In genomic region chr5:34611829-34612415, GRCh38 we compare ENCODE assay signal across 14 cellular contexts. TPM values are rescaled to one million over a fixed set of nuclear protein-coding genes. Genes with fewer than 3 reads are reported as not detected.
DNase-seq lines count a peak whose midpoint lies in the region; ATAC-seq, FAIRE-seq and TF ChIP-seq lines count a peak whose summit lies in the region.
"Had no signal": no experiment of that assay in that cellular context is flagged by ENCODE, and none has a peak within 500 bp of the region (broad histone marks: within the 10 kb centered on the region; RNA-seq: fewer than 3 reads in every experiment).

No MANE protein-coding gene starts in this region.

- H3K9me3 Mint-ChIP-seq in WTC11, result peaks cover 3% of the 10 kb centered on the region
- H3K9me3 Mint-ChIP-seq: CD4-positive, CD25-positive, alpha-beta regulatory T cell had no signal

- H2AK5ac ChIP-seq in H1 (ENCODE audit: low read depth, low read length), result no peak overlapping the region

- H2BK5ac ChIP-seq in H1 (ENCODE audit: low read depth, low read length), result no peak overlapping the region

- WGBS in H1 (ENCODE audit: extremely low coverage in 1 of 2, insufficient coverage in 1 of 2, insufficient read length in 1 of 2, insufficient replicate concordance in 2 of 2, low coverage in 1 of 2, low lambda C conversion rate in 2 of 2, missing lambda C conversion rate in 1 of 2), 2 experiments, result 88% methylated on average over 7 of the region's 7 CpGs; no CpG with 5 or more reads in 1 of the 2 experiments

- DNase-seq in HCT116 (ENCODE audit: low read depth, low spot score) (no peak), WTC11 (ENCODE audit: low spot score) (no peak), H1 (ENCODE audit: low read depth in 1 of 2, low spot score in 2 of 2) (no peak)
- no peak for DNase-seq in activated CD4-positive, CD25-positive, alpha-beta regulatory T cell treated with anti-CD3 and anti-CD28 coated beads, Interleukin-2, amount 50 U/mL, for 72 hours
- DNase-seq: ACHN; Calu3; CD4-positive, CD25-positive, alpha-beta regulatory T cell; DMS 273 treated with DMSO at 0.1 percent for 48 hours had no signal

- no peak overlapping the region for H3K9ac ChIP-seq in HCT116 (ENCODE audit: low read length)
- no peak overlapping the region for H3K9ac ChIP-seq in H1 (replicated peaks in 1 of 4; ENCODE audit: extremely low read depth in 1 of 4, low read depth in 3 of 4, low read length in 3 of 4)
- H3K9ac ChIP-seq in neural cell (ENCODE audit: low read length), result no peak overlapping the region
- H3K9ac ChIP-seq: BLaER1 treated with 17β-estradiol and CSF1 and Interleukin-3, amounts not matched to agents 10 nM and 100 nM had no signal

- peak overlapping the region; percentile 32 for H3K56ac ChIP-seq in H1 (replicated peaks; ENCODE audit: insufficient read length, low read depth, low read length)

- no peaks in the 10 kb centered on the region for H3K79me1 ChIP-seq in H1 (ENCODE audit: low read depth, low read length)

- H3K4ac ChIP-seq in H1 (replicated peaks; ENCODE audit: insufficient read length, low read depth, low read length), result no peak overlapping the region

- CTCF ChIA-PET in HCT116 (lab: Charles Lee) (no interaction called here), WTC11 (lab: Charles Lee) (no interaction called here), H1 (lab: Charles Lee; ENCODE audit: partially characterized antibody) (interaction anchor here (0.6 to 1.2 kb wide), 4 partner anchors 14 to 230 kb away, joined by 3 read pairs; no protein-coding TSS in a partner anchor)

- H3K36me3 Mint-ChIP-seq in WTC11, result no peaks in the 10 kb centered on the region
- H3K36me3 Mint-ChIP-seq: CD4-positive, CD25-positive, alpha-beta regulatory T cell had no signal

- H3K27ac Mint-ChIP-seq in WTC11, result 0 out of 2 replicates have a peak overlapping the region, but pooled peaks have one; percentile 41
- H3K27ac Mint-ChIP-seq: CD4-positive, CD25-positive, alpha-beta regulatory T cell had no signal

- no peak overlapping the region for H3K18ac ChIP-seq in H1 (ENCODE audit: extremely low read depth, low read length)

- POLR2A ChIA-PET in HCT116 (lab: Charles Lee), result interaction anchor here (0.6 to 1.2 kb wide), 2 partner anchors 13 to 56 kb away, joined by 3 read pairs; no protein-coding TSS in a partner anchor
- POLR2A ChIA-PET in WTC11 (lab: Charles Lee), result no interaction called here
- POLR2A ChIA-PET in H1 (lab: Charles Lee; ENCODE audit: partially characterized antibody), result interaction anchor here (0.8 kb wide), 1 partner anchor 27 kb away, joined by 3 read pairs; no protein-coding TSS in a partner anchor

- no peak for FAIRE-seq in H1 (lab: Jason Lieb, UNC)
- FAIRE-seq: H54, HTR-8/SVneo had no signal

- no TSS peak for BruUV-seq in HCT116 (replicated peaks; lab: Mats Ljungman, UMichigan)

- no peak overlapping the region for H3K14ac ChIP-seq in H1 (ENCODE audit: insufficient read length)

- no peak overlapping the region for H3K4me3 Mint-ChIP-seq in WTC11
- H3K4me3 Mint-ChIP-seq: CD4-positive, CD25-positive, alpha-beta regulatory T cell had no signal

- H3K27me3 Mint-ChIP-seq in WTC11 (ENCODE audit: low read depth), result no peaks in the 10 kb centered on the region; the same call in 1 of the 2 replicates
- H3K27me3 Mint-ChIP-seq: CD4-positive, CD25-positive, alpha-beta regulatory T cell had no signal

- peaks cover 34% of the 10 kb centered on the region for H3K4me1 Mint-ChIP-seq in WTC11

- H3K27me3 ChIP-seq in HCT116 (ENCODE audit: insufficient read depth, low read length), result no peaks in the 10 kb centered on the region
- H3K27me3 ChIP-seq in H1 (replicated peaks in 1 of 4; ENCODE audit: control insufficient read depth in 3 of 4, extremely low read depth in 1 of 4, insufficient read depth in 3 of 4, low read length in 3 of 4), result no peaks in the 10 kb centered on the region
- H3K27me3 ChIP-seq in neural cell (ENCODE audit: insufficient read depth, low read depth, low read length), result no peaks in the 10 kb centered on the region
- H3K27me3 ChIP-seq: BLaER1 treated with 17β-estradiol and CSF1 and Interleukin-3, amounts not matched to agents 10 nM and 100 nM had no signal

- H3K27ac ChIP-seq in HCT116 (ENCODE audit: low read depth, low read length), result no peak overlapping the region
- H3K27ac ChIP-seq in H1 (ENCODE audit: low read depth, low read length), result no peak overlapping the region
- H3K27ac ChIP-seq in neural cell (ENCODE audit: low read length), result peak overlapping the region; percentile 13
- H3K27ac ChIP-seq: BLaER1 treated with 17β-estradiol and CSF1 and Interleukin-3, amounts not matched to agents 10 nM and 100 nM had no signal

- no peaks in the 10 kb centered on the region for H3K36me3 ChIP-seq in HCT116 (ENCODE audit: control insufficient read depth in 1 of 2, insufficient read depth in 2 of 2, low read length in 2 of 2)
- no peaks in the 10 kb centered on the region for H3K36me3 ChIP-seq in H1 (ENCODE audit: control insufficient read depth in 2 of 4, insufficient read depth in 4 of 4, low read length in 3 of 4)
- no peaks in the 10 kb centered on the region for H3K36me3 ChIP-seq in neural cell (ENCODE audit: insufficient read depth, low read length)
- H3K36me3 ChIP-seq: BLaER1 treated with 17β-estradiol and CSF1 and Interleukin-3, amounts not matched to agents 10 nM and 100 nM had no signal

- intact Hi-C loops in HCT116 (cut with micrococcal nuclease), result no loop called here

- no peak overlapping the region for H4K5ac ChIP-seq in H1 (ENCODE audit: insufficient read length, low read depth, low read length)

- 0 out of 2 replicates have a peak, but pooled peaks cover 4% of the 10 kb centered on the region for H3K23me2 ChIP-seq in H1 (ENCODE audit: low read depth, low read length)

- H3K9me3 ChIP-seq in HCT116 (ENCODE audit: control insufficient read depth in 1 of 2, insufficient read depth in 1 of 2, low read depth in 1 of 2, low read length in 2 of 2), result no peaks in the 10 kb centered on the region
- H3K9me3 ChIP-seq in H1 (ENCODE audit: insufficient read depth in 2 of 2, low read depth in 1 of 2, low read length in 1 of 2), result no peaks in the 10 kb centered on the region
- no peaks in the 10 kb centered on the region for H3K9me3 ChIP-seq in neural cell (ENCODE audit: low read length)
- H3K9me3 ChIP-seq: BLaER1 treated with 17β-estradiol and CSF1 and Interleukin-3, amounts not matched to agents 10 nM and 100 nM had no signal

- TF ChIP-seq RAD21 in HCT116 (IDR thresholded peaks at IDR 0.05; ENCODE audit: low read depth), result no peak
- TF ChIP-seq RAD21 in H1 (IDR thresholded peaks at IDR 0.05 in 1 of 2, conservative IDR thresholded peaks at IDR 0.05 in 1 of 2; ENCODE audit: low read depth in 2 of 2, low read length in 2 of 2), result no peak
- TF ChIP-seq RAD21 in neural cell (conservative IDR thresholded peaks at IDR 0.05), result no peak

- peaks cover 20 to 28% of the 10 kb centered on the region in 2 experiments for H3K4me1 ChIP-seq in HCT116 (ENCODE audit: control insufficient read depth in 1 of 2, insufficient read depth in 2 of 2, low read length in 2 of 2)
- H3K4me1 ChIP-seq in H1 (replicated peaks in 1 of 4; ENCODE audit: control insufficient read depth in 3 of 4, insufficient read depth in 4 of 4, low read length in 3 of 4), result peaks cover 2 to 7% (median 5%) of the 10 kb centered on the region in 4 experiments; a peak in 5 of 7 replicates

- H3F3A ChIP-seq in neural cell (ENCODE audit: insufficient read depth, low read length, poor library complexity, severe bottlenecking), result no peaks in the 10 kb centered on the region

- no peak overlapping the region for H4K8ac ChIP-seq in H1 (ENCODE audit: extremely low read depth, insufficient read depth, low read length)

- TF ChIP-seq CTCF in HCT116 (IDR thresholded peaks at IDR 0.05 in 2 of 3, conservative IDR thresholded peaks at IDR 0.05 in 1 of 3; ENCODE audit: borderline replicate concordance in 1 of 3, insufficient read depth in 1 of 3, low read depth in 2 of 3, low read length in 2 of 3) (no peak), WTC11 (IDR thresholded peaks at IDR 0.05) (no peak), H1 (IDR thresholded peaks at IDR 0.05; ENCODE audit: control extremely low read depth in 1 of 3, insufficient read depth in 1 of 3, low read depth in 1 of 3, low read length in 3 of 3) (no peak), neural cell (IDR thresholded peaks at IDR 0.05; ENCODE audit: poor library complexity, severe bottlenecking) (no peak)

- H3K9me2 ChIP-seq in HCT116 (ENCODE audit: insufficient read depth) (no peaks in the 10 kb centered on the region), neural cell (ENCODE audit: insufficient read depth, low read length) (no peaks in the 10 kb centered on the region)

- H4K20me1 ChIP-seq in HCT116 (ENCODE audit: insufficient read depth) (no peaks in the 10 kb centered on the region), H1 (replicated peaks in 1 of 2; ENCODE audit: control insufficient read depth in 1 of 2, insufficient read depth in 2 of 2, low read length in 2 of 2) (no peaks in the 10 kb centered on the region), neural cell (ENCODE audit: insufficient read depth) (no peaks in the 10 kb centered on the region)
- H4K20me1 ChIP-seq: BLaER1 treated with 17β-estradiol and CSF1 and Interleukin-3, amounts not matched to agents 10 nM and 100 nM had no signal

- no peak overlapping the region for H4K91ac ChIP-seq in H1 (replicated peaks; ENCODE audit: insufficient read length, low read length)

- no peak for TF ChIP-seq POLR2A in HCT116 (IDR thresholded peaks at IDR 0.05; ENCODE audit: borderline replicate concordance, extremely low read depth, insufficient read depth, insufficient read length)
- no peak for TF ChIP-seq POLR2A in H1 (IDR thresholded peaks at IDR 0.05; ENCODE audit: control extremely low read depth in 1 of 2, low read depth in 2 of 2, low read length in 2 of 2)

- H3K23ac ChIP-seq in H1 (ENCODE audit: insufficient read length), result no peak overlapping the region

- H2BK12ac ChIP-seq in H1 (ENCODE audit: low read depth, low read length), result no peak overlapping the region

- no peaks in the 10 kb centered on the region for H3K79me2 ChIP-seq in HCT116 (ENCODE audit: insufficient read depth, low read length)
- H3K79me2 ChIP-seq in H1 (ENCODE audit: control insufficient read depth in 1 of 2, insufficient read depth in 2 of 2, low read length in 2 of 2), result no peaks in the 10 kb centered on the region
- H3K79me2 ChIP-seq in neural cell (replicated peaks; ENCODE audit: insufficient read depth, low read length), result no peaks in the 10 kb centered on the region

- TF ChIP-seq EP300 in H1 (IDR thresholded peaks at IDR 0.05; ENCODE audit: borderline replicate concordance in 1 of 2, low read depth in 2 of 2, low read length in 2 of 2) (no peak), neural cell (conservative IDR thresholded peaks at IDR 0.05; ENCODE audit: poor library complexity, severe bottlenecking) (no peak)

- H2BK120ac ChIP-seq in H1 (replicated peaks; ENCODE audit: low read depth, low read length), result no peak overlapping the region

- no peak overlapping the region for H2BK15ac ChIP-seq in H1 (ENCODE audit: low read length)

- no peak overlapping the region for H3K4me2 ChIP-seq in HCT116 (ENCODE audit: low read length)
- H3K4me2 ChIP-seq in H1 (ENCODE audit: insufficient read depth in 1 of 2, low read depth in 2 of 2, low read length in 2 of 2), result no peak overlapping the region
- H3K4me2 ChIP-seq in neural cell (ENCODE audit: low read length), result no peak overlapping the region

- no peak for ATAC-seq in HCT116
- no peak for ATAC-seq in WTC11
- ATAC-seq in GM18511 (IDR thresholded peaks at IDR 0.05; ENCODE audit: unreplicated experiment), result no peak
- no peak for ATAC-seq in HG02938 (IDR thresholded peaks at IDR 0.05; ENCODE audit: unreplicated experiment)

- RAD21 ChIA-PET in HCT116 (lab: Charles Lee; ENCODE audit: low non-redundant PET in 1 of 2, low total read pairs in 2 of 2, uncharacterized antibody in 2 of 2, unreplicated experiment in 2 of 2), result no interaction called here

- H3K4me3 ChIP-seq in HCT116 (replicated peaks in 1 of 2; ENCODE audit: low read depth in 1 of 2, low read length in 2 of 2), result no peak overlapping the region
- no peak overlapping the region for H3K4me3 ChIP-seq in H1 (ENCODE audit: extremely low read depth in 1 of 4, insufficient read depth in 2 of 4, low read depth in 3 of 4, low read length in 4 of 4)
- H3K4me3 ChIP-seq in neural cell (ENCODE audit: low read length), result no peak overlapping the region
- H3K4me3 ChIP-seq: BLaER1 treated with 17β-estradiol and CSF1 and Interleukin-3, amounts not matched to agents 10 nM and 100 nM had no signal

- H2BK20ac ChIP-seq in H1 (ENCODE audit: low read length), result no peak overlapping the region

- H2AFZ ChIP-seq in HCT116 (ENCODE audit: low read depth, low read length, poor library complexity, severe bottlenecking) (peak overlapping the region; percentile 17), H1 (ENCODE audit: low read length) (no peak overlapping the region), neural cell (ENCODE audit: low read depth, low read length) (no peak overlapping the region)

RNA-seq across cellular contexts. Expression of gene RAI14, which starts 44.2 kb away (rescaled TPM):
- 47.9 TPM for total RNA-seq in HCT116 (2021; ENCODE audit: unreplicated experiment)
- polyA plus RNA-seq in HCT116 (2012), result 25.8 and 32.6 TPM in 2 replicates
- 157 to 185 TPM (median 173 TPM) in 3 replicates for total RNA-seq in WTC11 (2021)
- 210 and 216 TPM in 2 replicates for total RNA-seq in H1 (2021; fragmentation: NEBNext Ultra II Directional; extraction: Animal tissue kit (Norgen Biotek cat#: 25700))
- polyA plus RNA-seq in H1 (2011; rRNA removed), result 48.4 and 54.7 TPM in 2 replicates
- polyA plus RNA-seq in H1 (2011; cell fraction: cytosol; rRNA removed), result 85.7 TPM
- polyA plus RNA-seq in H1 (2011; cell fraction: nucleus; rRNA removed), result 309 TPM
- 92.2 to 129 TPM (median 115 TPM) in 4 replicates for polyA plus RNA-seq in H1 (2012, experiment 1 of 2)
- polyA plus RNA-seq in H1 (2012, experiment 2 of 2), result 5.2 TPM
- 122 TPM for polyA plus RNA-seq in H1 (2013, experiment 1 of 2)
- 118 TPM for polyA plus RNA-seq in H1 (2013, experiment 2 of 2)
- 477 and 553 TPM in 2 replicates for polyA minus RNA-seq in H1 (2011; rRNA and poly(A)+ RNA removed)
- polyA minus RNA-seq in H1 (2011; cell fraction: cytosol; rRNA and poly(A)+ RNA removed), result 88.9 TPM
- 219 TPM for polyA minus RNA-seq in H1 (2011; cell fraction: nucleus; rRNA and poly(A)+ RNA removed)
- 6.0 and 7.8 TPM in 2 replicates for polyA plus RNA-seq in neural cell
- 14.8 and 17.3 TPM in 2 replicates for polyA minus RNA-seq in neural cell
- polyA plus RNA-seq: CD4-positive, CD25-positive, alpha-beta regulatory T cell had no signal
